In genomic region chr1:218350909-218351616, GRCh38 we compare ENCODE assay signal across 8 cellular contexts. TPM values are rescaled to one million over a fixed set of nuclear protein-coding genes. Genes with fewer than 3 reads are reported as not detected.
DNase-seq lines count a peak whose midpoint lies in the region; ATAC-seq lines count a peak whose summit lies in the region.

No MANE protein-coding gene starts in this region.

- POLR2A ChIA-PET in activated CD4-positive, alpha-beta T cell treated with anti-CD3 and anti-CD28 coated beads, Interleukin-2, amount 10 ng/mL, durations not matched to agents 7 days and 5 days (lab: Charles Lee), result no interaction called here

- H3K9me3 ChIP-seq in muscle layer of duodenum (ENCODE audit: control insufficient read depth in 1 of 2, low read length in 2 of 2), result no peaks in the 10 kb centered on the region

- H3K36me3 ChIP-seq in muscle layer of duodenum (ENCODE audit: control insufficient read depth in 1 of 2, insufficient read depth in 2 of 2, low read length in 2 of 2), result no peaks in the 10 kb centered on the region

- peaks cover 0 to 10% of the 10 kb centered on the region in 2 donors for H3K4me1 ChIP-seq in muscle layer of duodenum (ENCODE audit: control insufficient read depth in 1 of 2, insufficient read depth in 2 of 2, low read length in 2 of 2)

- H3K4me3 ChIP-seq in muscle layer of duodenum (ENCODE audit: low read depth in 1 of 2, low read length in 2 of 2), result peak overlapping the region; percentile 40 to 53

- no peak for DNase-seq in activated CD4-positive, alpha-beta T cell treated with anti-CD3 and anti-CD28 coated beads, Interleukin-2, amount 10 ng/mL, durations not matched to agents 7 days and 5 days
- DNase-seq in activated CD4-positive, alpha-beta T cell treated with anti-CD3 and anti-CD28 coated beads for 1 hour, result no peak
- DNase-seq in amniotic epithelial cell (ENCODE audit: low read depth), result peak; percentile 58
- no peak for DNase-seq in stimulated activated CD4-positive, alpha-beta T cell treated with anti-CD3 and anti-CD28 coated beads, Interleukin-4, amount 100 ng/mL, for 24 hours
- DNase-seq in activated CD8-positive, alpha-beta memory T cell treated with anti-CD3 and anti-CD28 coated beads, Interleukin-2, amount 10 ng/mL, durations not matched to agents 7 days and 5 days, result no peak
- no peak for DNase-seq in SW 1271 (lab: John Stamatoyannopoulos, UW)

- peak overlapping the region; percentile 58 for H3K4me3 Mint-ChIP-seq in activated CD4-positive, alpha-beta T cell treated with anti-CD3 and anti-CD28 coated beads, Interleukin-2, amount 10 ng/mL, durations not matched to agents 7 days and 5 days
- H3K4me3 Mint-ChIP-seq in activated CD8-positive, alpha-beta memory T cell treated with anti-CD3 and anti-CD28 coated beads, Interleukin-2, amount 10 ng/mL, durations not matched to agents 7 days and 5 days, result no peak overlapping the region

- peak overlapping the region; percentile 17 for H3K27ac ChIP-seq in muscle layer of duodenum (ENCODE audit: low read length)

- peaks cover 9% of the 10 kb centered on the region for H3K4me1 Mint-ChIP-seq in activated CD4-positive, alpha-beta T cell treated with anti-CD3 and anti-CD28 coated beads, Interleukin-2, amount 10 ng/mL, durations not matched to agents 7 days and 5 days
- peaks cover 22% of the 10 kb centered on the region for H3K4me1 Mint-ChIP-seq in activated CD8-positive, alpha-beta memory T cell treated with anti-CD3 and anti-CD28 coated beads, Interleukin-2, amount 10 ng/mL, durations not matched to agents 7 days and 5 days

- CTCF ChIA-PET in activated CD4-positive, alpha-beta T cell treated with anti-CD3 and anti-CD28 coated beads, Interleukin-2, amount 10 ng/mL, durations not matched to agents 7 days and 5 days (lab: Charles Lee), result no interaction called here
- CTCF ChIA-PET in activated CD8-positive, alpha-beta memory T cell treated with anti-CD3 and anti-CD28 coated beads, Interleukin-2, amount 10 ng/mL, durations not matched to agents 7 days and 5 days (lab: Charles Lee), result no interaction called here

- H3K27me3 Mint-ChIP-seq in activated CD4-positive, alpha-beta T cell treated with anti-CD3 and anti-CD28 coated beads, Interleukin-2, amount 10 ng/mL, durations not matched to agents 7 days and 5 days, result peaks cover 49% of the 10 kb centered on the region
- H3K27me3 Mint-ChIP-seq in activated CD8-positive, alpha-beta memory T cell treated with anti-CD3 and anti-CD28 coated beads, Interleukin-2, amount 10 ng/mL, durations not matched to agents 7 days and 5 days, result peaks cover 56% of the 10 kb centered on the region

- no peak overlapping the region for H3K27ac Mint-ChIP-seq in activated CD4-positive, alpha-beta T cell treated with anti-CD3 and anti-CD28 coated beads, Interleukin-2, amount 10 ng/mL, durations not matched to agents 7 days and 5 days
- no peak overlapping the region for H3K27ac Mint-ChIP-seq in activated CD8-positive, alpha-beta memory T cell treated with anti-CD3 and anti-CD28 coated beads, Interleukin-2, amount 10 ng/mL, durations not matched to agents 7 days and 5 days

- no peaks in the 10 kb centered on the region for H3K36me3 Mint-ChIP-seq in activated CD4-positive, alpha-beta T cell treated with anti-CD3 and anti-CD28 coated beads, Interleukin-2, amount 10 ng/mL, durations not matched to agents 7 days and 5 days (ENCODE audit: low read depth)
- H3K36me3 Mint-ChIP-seq in activated CD8-positive, alpha-beta memory T cell treated with anti-CD3 and anti-CD28 coated beads, Interleukin-2, amount 10 ng/mL, durations not matched to agents 7 days and 5 days, result no peaks in the 10 kb centered on the region

- peaks cover 4% of the 10 kb centered on the region for H3K27me3 ChIP-seq in muscle layer of duodenum (ENCODE audit: low read depth, low read length)

- no peaks in the 10 kb centered on the region for H3K9me3 Mint-ChIP-seq in activated CD4-positive, alpha-beta T cell treated with anti-CD3 and anti-CD28 coated beads, Interleukin-2, amount 10 ng/mL, durations not matched to agents 7 days and 5 days
- H3K9me3 Mint-ChIP-seq in activated CD8-positive, alpha-beta memory T cell treated with anti-CD3 and anti-CD28 coated beads, Interleukin-2, amount 10 ng/mL, durations not matched to agents 7 days and 5 days (ENCODE audit: low read depth), result no peaks in the 10 kb centered on the region

- ATAC-seq in HG03378 (IDR thresholded peaks at IDR 0.05; ENCODE audit: unreplicated experiment), result peak; percentile 16
- no peak for ATAC-seq in activated CD8-positive, alpha-beta memory T cell treated with anti-CD3 and anti-CD28 coated beads, Interleukin-2, amount 10 ng/mL, durations not matched to agents 7 days and 5 days

RNA-seq across cellular contexts. Expression of gene TGFB2, which starts 5.9 kb away (rescaled TPM):
- not detected for total RNA-seq in activated CD4-positive, alpha-beta T cell treated with anti-CD3 and anti-CD28 coated beads, Interleukin-2, amount 10 ng/mL, durations not matched to agents 7 days and 5 days
- not detected for total RNA-seq in activated CD8-positive, alpha-beta memory T cell treated with anti-CD3 and anti-CD28 coated beads, Interleukin-2, amount 10 ng/mL, durations not matched to agents 7 days and 5 days
